Comparison of ENCODE assay signal across 13 cellular contexts in genomic region chr4:79958511-79959264, GRCh38.
"Had no signal": no experiment of that assay in that cellular context is flagged by ENCODE, and none has a peak within 500 bp of the region (broad histone marks: within the 10 kb centered on the region; RNA-seq: fewer than 3 reads in every experiment).

No MANE protein-coding gene starts in this region.

- DNase-seq: activated CD4-positive, alpha-beta T cell treated with anti-CD3 and anti-CD28 coated beads for 1 hour; activated CD4-positive, alpha-beta T cell treated with anti-CD3 and anti-CD28 coated beads, Interleukin-2, amount 50 U/mL, for 48 hours; activated naive CD4-positive, alpha-beta T cell; activated T-cell treated with anti-CD3 and anti-CD28 coated beads, Interleukin-2, amount 50 U/mL, for 4 hours; foreskin fibroblast; head of caudate nucleus; stimulated activated CD4-positive, alpha-beta T cell treated with anti-CD3 and anti-CD28 coated beads, Interleukin-12 subunit alpha, Interleukin-12 subunit beta, amount 100 ng/mL, for 4 hours; stimulated activated CD4-positive, alpha-beta T cell treated with anti-CD3 and anti-CD28 coated beads, Interleukin-2, amount 100 ng/mL, for 48 hours; stimulated activated naive CD8-positive, alpha-beta T cell treated with anti-CD3 and anti-CD28 coated beads, Interleukin-15, Interleukin-2, amounts not matched to agents 100 U/mL and 50 U/mL, for 24 hours had no signal

- H3K4me3 ChIP-seq: esophagus muscularis mucosa, suprapubic skin had no signal

- ATAC-seq: activated T-cell treated with anti-CD3 and anti-CD28 coated beads, Interleukin-2, amount 50 U/mL, for 4 hours; left lobe of liver; sciatic nerve; stimulated activated naive CD8-positive, alpha-beta T cell treated with anti-CD3 and anti-CD28 coated beads, Interleukin-15, Interleukin-2, amounts not matched to agents 100 U/mL and 50 U/mL, for 24 hours had no signal

- H3K36me3 ChIP-seq: suprapubic skin had no signal

- H3K27me3 ChIP-seq: esophagus muscularis mucosa, suprapubic skin had no signal

- H3K4me1 ChIP-seq: suprapubic skin had no signal

- H3K27ac ChIP-seq: esophagus muscularis mucosa, suprapubic skin had no signal

- H3K9me3 ChIP-seq: esophagus muscularis mucosa, suprapubic skin had no signal
